ENCODE assay signal across 9 cellular contexts in genomic region chr20:34834459-34834893, GRCh38. TPM values are rescaled to one million over a fixed set of nuclear protein-coding genes. Genes with fewer than 3 reads are reported as not detected.
DNase-seq lines count a peak whose midpoint lies in the region; ATAC-seq and TF ChIP-seq lines count a peak whose summit lies in the region.
"Had no signal": no experiment of that assay in that cellular context is flagged by ENCODE, and none has a peak within 500 bp of the region (broad histone marks: within the 10 kb centered on the region; RNA-seq: fewer than 3 reads in every experiment).

No MANE protein-coding gene starts in this region.

- no peaks in the 10 kb centered on the region for H3K4me1 ChIP-seq in vagina

- in situ Hi-C loops in G401 (cut with HindIII; ENCODE audit: low sequenced_read_pairs) = no loop called here

- no peaks in the 10 kb centered on the region for H3K36me3 ChIP-seq in vagina

- no peak overlapping the region for H3K4me3 ChIP-seq in vagina

- H3K4me1 Mint-ChIP-seq in activated T-helper 2 cell treated with anti-CD3 and anti-CD28 coated beads, Interferon-gamma antibody, Interleukin-2, Interleukin-4, amounts not matched to agents 10 μg/mL and 5 μg/mL and 100 μg/mL, durations not matched to agents 14 hours and 24 hours and 36 hours (ENCODE audit: low read depth) = peaks cover 4% of the 10 kb centered on the region

- peaks cover 22% of the 10 kb centered on the region for H3K27me3 Mint-ChIP-seq in activated T-helper 2 cell treated with anti-CD3 and anti-CD28 coated beads, Interferon-gamma antibody, Interleukin-2, Interleukin-4, amounts not matched to agents 10 μg/mL and 5 μg/mL and 100 μg/mL, durations not matched to agents 14 hours and 24 hours and 36 hours (ENCODE audit: low read depth)

- DNase-seq in G401 (ENCODE audit: low spot score) (peak; percentile 70), NCI-H2029 (lab: John Stamatoyannopoulos, UW) (peak; percentile 55), amniotic epithelial cell (ENCODE audit: low read depth) (peak; percentile 47), kidney glomerular epithelial cell (lab: John Stamatoyannopoulos, UW) (peak; percentile 34), vagina (ENCODE audit: extremely low spot score in 2 of 2) (no peak)
- no peak for DNase-seq in activated T-helper 2 cell treated with anti-CD3 and anti-CD28 coated beads, Interferon-gamma antibody, Interleukin-2, Interleukin-4, amounts not matched to agents 10 μg/mL and 5 μg/mL and 100 μg/mL, durations not matched to agents 14 hours and 24 hours and 36 hours (ENCODE audit: low spot score)

- H3K36me3 Mint-ChIP-seq in activated T-helper 2 cell treated with anti-CD3 and anti-CD28 coated beads, Interferon-gamma antibody, Interleukin-2, Interleukin-4, amounts not matched to agents 10 μg/mL and 5 μg/mL and 100 μg/mL, durations not matched to agents 14 hours and 24 hours and 36 hours (ENCODE audit: low read depth) = no peaks in the 10 kb centered on the region
- H3K36me3 Mint-ChIP-seq: activated naive CD8-positive, alpha-beta T cell had no signal

- intact Hi-C loops in vagina (cut with DNase I) = no loop called here
- intact Hi-C loops in activated T-helper 2 cell treated with anti-CD3 and anti-CD28 coated beads, Interferon-gamma antibody, Interleukin-2, Interleukin-4, amounts not matched to agents 10 μg/mL and 5 μg/mL and 100 μg/mL, durations not matched to agents 14 hours and 24 hours and 36 hours (cut with micrococcal nuclease) = loop anchor here (2.0 kb wide), 1 partner anchor 120 kb away; the partner anchor contains the start of genes GSS and MYH7B

- H3K27ac ChIP-seq in 22Rv1 (no peak overlapping the region), vagina (no peak overlapping the region)

- no peak for TF ChIP-seq POLR2A in vagina (IDR thresholded peaks at IDR 0.05)

- no peaks in the 10 kb centered on the region for H3K27me3 ChIP-seq in vagina

- no peaks in the 10 kb centered on the region for H3K9me3 Mint-ChIP-seq in activated T-helper 2 cell treated with anti-CD3 and anti-CD28 coated beads, Interferon-gamma antibody, Interleukin-2, Interleukin-4, amounts not matched to agents 10 μg/mL and 5 μg/mL and 100 μg/mL, durations not matched to agents 14 hours and 24 hours and 36 hours

- H3K27ac Mint-ChIP-seq in activated T-helper 2 cell treated with anti-CD3 and anti-CD28 coated beads, Interferon-gamma antibody, Interleukin-2, Interleukin-4, amounts not matched to agents 10 μg/mL and 5 μg/mL and 100 μg/mL, durations not matched to agents 14 hours and 24 hours and 36 hours = no peak overlapping the region
- H3K27ac Mint-ChIP-seq: activated naive CD8-positive, alpha-beta T cell had no signal

- TF ChIP-seq CTCF in 22Rv1 (IDR thresholded peaks at IDR 0.05) (peak; percentile 57), vagina (IDR thresholded peaks at IDR 0.05) (peak in 2 of 3 experiments; percentile 20 to 21)

- H3K4me3 Mint-ChIP-seq in activated T-helper 2 cell treated with anti-CD3 and anti-CD28 coated beads, Interferon-gamma antibody, Interleukin-2, Interleukin-4, amounts not matched to agents 10 μg/mL and 5 μg/mL and 100 μg/mL, durations not matched to agents 14 hours and 24 hours and 36 hours (ENCODE audit: low read depth) = no peak overlapping the region
- H3K4me3 Mint-ChIP-seq: activated naive CD8-positive, alpha-beta T cell had no signal

- H3K9me3 ChIP-seq in vagina = no peaks in the 10 kb centered on the region

- no peak for ATAC-seq in HG03159 (IDR thresholded peaks at IDR 0.05; ENCODE audit: unreplicated experiment)

RNA-seq across cellular contexts. Expression of gene NCOA6, which starts 9.0 kb away (rescaled TPM):
- total RNA-seq in G401 (2014; rRNA removed; shearing (Covaris generic)) = 3.1 and 5.8 TPM in 2 replicates
- total RNA-seq in vagina = 19.2 TPM
- total RNA-seq in activated T-helper 2 cell treated with anti-CD3 and anti-CD28 coated beads, Interferon-gamma antibody, Interleukin-2, Interleukin-4, amounts not matched to agents 10 μg/mL and 5 μg/mL and 100 μg/mL, durations not matched to agents 14 hours and 24 hours and 36 hours = 29.1 and 30.9 TPM in 2 replicates

RNA-seq across cellular contexts. Expression of gene GGT7, which starts 38.2 kb away (rescaled TPM):
- total RNA-seq in G401 (2014; rRNA removed; shearing (Covaris generic)) = 11.2 and 13.8 TPM in 2 replicates
- total RNA-seq in vagina = 18.9 TPM
- 13.3 and 13.5 TPM in 2 replicates for total RNA-seq in activated T-helper 2 cell treated with anti-CD3 and anti-CD28 coated beads, Interferon-gamma antibody, Interleukin-2, Interleukin-4, amounts not matched to agents 10 μg/mL and 5 μg/mL and 100 μg/mL, durations not matched to agents 14 hours and 24 hours and 36 hours

RNA-seq across cellular contexts. Expression of gene ACSS2, which starts 41.9 kb away (rescaled TPM):
- 45.4 and 65.8 TPM in 2 replicates for total RNA-seq in G401 (2014; rRNA removed; shearing (Covaris generic))
- 56.2 TPM for total RNA-seq in vagina
- 51.3 and 59.4 TPM in 2 replicates for total RNA-seq in activated T-helper 2 cell treated with anti-CD3 and anti-CD28 coated beads, Interferon-gamma antibody, Interleukin-2, Interleukin-4, amounts not matched to agents 10 μg/mL and 5 μg/mL and 100 μg/mL, durations not matched to agents 14 hours and 24 hours and 36 hours

Comparison
In these comparisons a context has a peak if more than half of its experiments do, and no peak if none do; other contexts are left out.
1. DNase-seq: peak in G401 (single experiment), NCI-H2029 (single experiment), amniotic epithelial cell (single experiment) and kidney glomerular epithelial cell (single experiment); none in vagina (0 of 2) and activated T-helper 2 cell treated with anti-CD3 and anti-CD28 coated beads, Interferon-gamma antibody, Interleukin-2, Interleukin-4, amounts not matched to agents 10 μg/mL and 5 μg/mL and 100 μg/mL, durations not matched to agents 14 hours and 24 hours and 36 hours (single experiment).